Comparison of ENCODE assay signal across 26 cellular contexts in the genomic region with DNA sequence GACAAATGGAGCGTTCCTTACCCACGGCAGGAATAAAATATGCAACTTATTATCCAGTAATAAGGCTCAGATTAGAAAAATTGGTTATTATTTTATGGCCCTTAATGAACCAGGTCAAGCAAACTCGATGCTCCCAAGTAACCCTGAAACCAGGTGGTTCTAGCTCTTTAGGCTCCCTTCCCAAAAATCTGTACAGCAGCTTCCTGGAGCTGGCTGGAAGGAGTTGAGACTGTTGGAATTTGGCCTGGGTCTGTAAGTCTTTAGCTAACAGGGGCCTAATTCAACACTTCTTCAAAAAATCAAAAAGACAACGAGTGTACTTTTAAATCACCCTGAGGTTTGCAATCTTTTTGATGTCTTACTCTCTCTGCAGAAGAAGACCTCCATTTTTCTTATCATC.
DNase-seq lines count a peak whose midpoint lies in the region; ATAC-seq and TF ChIP-seq lines count a peak whose summit lies in the region.
"Had no signal": no experiment of that assay in that cellular context is flagged by ENCODE, and none has a peak within 500 bp of the region (broad histone marks: within the 10 kb centered on the region; RNA-seq: fewer than 3 reads in every experiment).

No MANE protein-coding gene starts in this region.

- H3K4me3 ChIP-seq in RWPE2 (ENCODE audit: severe bottlenecking): no peak overlapping the region
- no peak overlapping the region for H3K4me3 ChIP-seq in esophagus squamous epithelium
- H3K4me3 ChIP-seq: body of pancreas, GM12878, SJCRH30, spleen had no signal

- WGBS in esophagus squamous epithelium, 2 donors: 41 to 45% methylated on average over 4 of the region's 4 CpGs

- ATAC-seq in RWPE2 (ENCODE audit: low read depth) (no peak), HG03378 (IDR thresholded peaks at IDR 0.05; ENCODE audit: unreplicated experiment) (no peak), HG02588 (IDR thresholded peaks at IDR 0.05; ENCODE audit: unreplicated experiment) (no peak)
- ATAC-seq: activated T-cell treated with anti-CD3 and anti-CD28 coated beads, Interleukin-2, amount 50 U/mL, for 72 hours; body of pancreas; GM12878; left lobe of liver; naive thymus-derived CD8-positive, alpha-beta T cell had no signal

- H3K4me1 ChIP-seq in RWPE2 (ENCODE audit: insufficient read depth, poor library complexity, severe bottlenecking): peaks cover 6% of the 10 kb centered on the region
- peaks cover 10 to 29% (median 22%) of the 10 kb centered on the region in 3 donors for H3K4me1 ChIP-seq in esophagus squamous epithelium
- H3K4me1 ChIP-seq: body of pancreas, foreskin keratinocyte, SJCRH30 had no signal

- TF ChIP-seq CTCF in RWPE2 (IDR thresholded peaks at IDR 0.05; ENCODE audit: poor library complexity, severe bottlenecking): no peak
- no peak for TF ChIP-seq CTCF in esophagus squamous epithelium (IDR thresholded peaks at IDR 0.05)

- H3K9me3 ChIP-seq in RWPE2 (ENCODE audit: severe bottlenecking) (no peaks in the 10 kb centered on the region), esophagus squamous epithelium (peaks cover 0 to 7% (median 0%) of the 10 kb centered on the region in 3 donors)
- H3K9me3 ChIP-seq: body of pancreas, SJCRH30 had no signal

- no peaks in the 10 kb centered on the region for H3K27me3 ChIP-seq in RWPE2 (ENCODE audit: insufficient read depth, poor library complexity, severe bottlenecking)
- H3K27me3 ChIP-seq in esophagus squamous epithelium: no peaks in the 10 kb centered on the region
- H3K27me3 ChIP-seq: body of pancreas, foreskin keratinocyte, SJCRH30, spleen had no signal

- H3K27ac ChIP-seq in RWPE2 (ENCODE audit: poor library complexity, severe bottlenecking): peak overlapping the region; percentile 8
- peak overlapping the region; percentile 49 to 75 (median 62) for H3K27ac ChIP-seq in esophagus squamous epithelium
- H3K27ac ChIP-seq: body of pancreas, epithelial cell of prostate, foreskin keratinocyte, SJCRH30, spleen had no signal

- intact Hi-C loops in esophagus squamous epithelium (cut with DNase I): no loop called here

- no peak for TF ChIP-seq POLR2A in esophagus squamous epithelium (IDR thresholded peaks at IDR 0.05)

- DNase-seq in RWPE2 (ENCODE audit: low spot score) (no peak), esophagus squamous epithelium (lab: John Stamatoyannopoulos, UW) (no peak), pons (ENCODE audit: low spot score) (peak; percentile 22)
- no peak for DNase-seq in stimulated activated CD4-positive, alpha-beta T cell treated with anti-CD3 and anti-CD28 coated beads, Interleukin-2, amount 100 ng/mL, for 48 hours
- DNase-seq in effector CD4-positive, alpha-beta T cell: no peak
- DNase-seq: activated B cell treated with CpG ODN at 0.5 μM for 24 hours; activated CD4-positive, alpha-beta T cell treated with anti-CD3 and anti-CD28 coated beads, Interleukin-2, amount 50 U/mL, for 1 hour; activated naive CD4-positive, alpha-beta T cell; activated T-cell treated with anti-CD3 and anti-CD28 coated beads, Interleukin-2, amount 50 U/mL, for 72 hours; body of pancreas; CD4-positive, alpha-beta T cell; effector CD8-positive, alpha-beta T cell; H7; naive thymus-derived CD8-positive, alpha-beta T cell; NCI-H1105 treated with DMSO at 0.1 percent for 48 hours; NCI-H2029 treated with DMSO at 0.1 percent for 48 hours; NCI-H2227 treated with DMSO at 0.1 percent for 48 hours; NCI-H526 treated with DMSO at 0.1 percent for 48 hours; SJCRH30; spleen had no signal

- H3K36me3 ChIP-seq in RWPE2 (ENCODE audit: low read depth) (no peaks in the 10 kb centered on the region), esophagus squamous epithelium (no peaks in the 10 kb centered on the region)
- H3K36me3 ChIP-seq: SJCRH30, spleen had no signal
